ENCODE assay signal across 1 cellular context in the genomic region with DNA sequence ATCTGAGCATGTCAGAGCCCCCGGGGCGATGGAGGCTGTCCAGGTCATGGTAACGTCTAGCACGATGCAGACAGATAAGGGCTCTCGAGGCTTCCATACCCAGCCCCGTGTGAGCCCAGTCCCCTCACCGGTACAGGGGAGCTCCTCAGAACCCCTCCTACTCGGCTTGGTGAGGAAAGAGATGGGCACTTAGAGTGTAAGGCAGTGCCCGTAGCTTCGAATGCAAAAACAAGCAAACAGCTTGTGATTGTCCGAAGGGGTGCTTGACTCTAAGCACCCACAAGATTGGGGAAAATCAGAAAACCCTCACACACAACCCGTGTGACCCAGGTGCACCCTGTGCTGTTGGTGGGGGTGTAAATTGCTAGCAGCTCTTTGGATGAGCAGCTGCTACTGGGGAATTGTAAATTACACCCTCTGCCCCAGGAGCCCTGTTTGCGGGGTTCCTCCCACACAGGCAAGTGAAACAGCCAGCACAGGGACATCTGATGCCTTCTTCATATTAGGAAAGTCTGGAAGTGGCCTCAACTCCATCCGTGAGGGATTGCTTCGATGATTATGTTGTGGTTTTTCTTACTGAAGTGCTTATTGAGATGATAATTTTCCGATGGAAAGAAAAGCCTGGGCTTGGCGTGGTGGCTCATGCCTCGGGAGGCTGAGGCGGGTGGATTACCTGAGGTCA.
TF ChIP-seq lines count a peak whose summit lies in the region.

No MANE protein-coding gene starts in this region.

TF ChIP-seq in HCT116, 20 proteins besides CTCF, POLR2A, EP300 and RAD21:
- TF ChIP-seq YY1 (IDR thresholded peaks at IDR 0.05; ENCODE audit: extremely low read depth, insufficient replicate concordance, low read depth, low read length) (no peak), SIN3A (IDR thresholded peaks at IDR 0.05; ENCODE audit: low read depth) (no peak), POLR2AphosphoS5 (IDR thresholded peaks at IDR 0.05; ENCODE audit: low read depth, low read length) (peak; percentile 28; the same call in 1 of the 2 replicates)
